Comparison of ENCODE assay signal across 19 cellular contexts in genomic region chr3:152445227-152445626, GRCh38.
DNase-seq lines count a peak whose midpoint lies in the region; ATAC-seq and TF ChIP-seq lines count a peak whose summit lies in the region.
"Had no signal": no experiment of that assay in that cellular context is flagged by ENCODE, and none has a peak within 500 bp of the region (broad histone marks: within the 10 kb centered on the region; RNA-seq: fewer than 3 reads in every experiment).

No MANE protein-coding gene starts in this region.

- ATAC-seq in CD4-positive, CD25-positive, alpha-beta regulatory T cell (ENCODE audit: low read depth in 2 of 2), result no peak
- no peak for ATAC-seq in HG03460 (IDR thresholded peaks at IDR 0.05; ENCODE audit: unreplicated experiment)
- ATAC-seq in mucosa of descending colon, result no peak
- ATAC-seq: GM12878 had no signal

- H3K27me3 ChIP-seq in CD4-positive, CD25-positive, alpha-beta regulatory T cell (ENCODE audit: control insufficient read depth, insufficient read depth, low read length), result no peaks in the 10 kb centered on the region
- H3K27me3 ChIP-seq in dorsolateral prefrontal cortex, result no peaks in the 10 kb centered on the region
- H3K27me3 ChIP-seq: BLaER1 had no signal

- peaks cover 56% of the 10 kb centered on the region for H3K36me3 ChIP-seq in CD4-positive, CD25-positive, alpha-beta regulatory T cell (ENCODE audit: control insufficient read depth, insufficient read depth, low read length)
- no peaks in the 10 kb centered on the region for H3K36me3 ChIP-seq in mucosa of descending colon (ENCODE audit: low read depth)
- H3K36me3 ChIP-seq: WERI-Rb-1 had no signal

- H3K4me3 ChIP-seq in CD4-positive, CD25-positive, alpha-beta regulatory T cell (ENCODE audit: low read depth, low read length), result peak overlapping the region; percentile 11
- no peak overlapping the region for H3K4me3 ChIP-seq in dorsolateral prefrontal cortex
- H3K4me3 ChIP-seq in mucosa of descending colon, result no peak overlapping the region
- H3K4me3 ChIP-seq: BLaER1, GM12878, HAP-1, lung, skin epidermis had no signal

- DNase-seq in CD4-positive, CD25-positive, alpha-beta regulatory T cell, result no peak
- DNase-seq in Calu3, result no peak
- no peak for DNase-seq in dorsolateral prefrontal cortex
- no peak for DNase-seq in neural crest cell (ENCODE audit: low read depth, low spot score)
- DNase-seq in mucosa of descending colon, result no peak
- no peak for DNase-seq in NCI-H187 (lab: John Stamatoyannopoulos, UW)
- DNase-seq: effector CD4-positive, alpha-beta T cell; Kasumi-1; NCI-H146; NCI-H510A; nucleus accumbens; OCI-M1; WERI-Rb-1 had no signal

- no TSS peak for BruUV-seq in Calu3 (replicated peaks; lab: Mats Ljungman, UMichigan)

- H3K9me3 ChIP-seq in CD4-positive, CD25-positive, alpha-beta regulatory T cell (ENCODE audit: control insufficient read depth in 2 of 2, low read length in 2 of 2), result no peaks in the 10 kb centered on the region
- no peaks in the 10 kb centered on the region for H3K9me3 ChIP-seq in mucosa of descending colon
- H3K9me3 ChIP-seq: BLaER1, HAP-1 had no signal

- CTCF ChIA-PET in Calu3 (lab: Charles Lee), result no interaction called here

- no peak for TF ChIP-seq CTCF in Calu3 (IDR thresholded peaks at IDR 0.05; ENCODE audit: unreplicated experiment)
- TF ChIP-seq CTCF in dorsolateral prefrontal cortex (IDR thresholded peaks at IDR 0.05 in 54 of 56, conservative IDR thresholded peaks at IDR 0.05 in 2 of 56; ENCODE audit: low read depth in 1 of 56, partially characterized antibody in 56 of 56), result no peak
- TF ChIP-seq CTCF in neural crest cell (conservative IDR thresholded peaks at IDR 0.05), result no peak
- no peak for TF ChIP-seq CTCF in mucosa of descending colon (IDR thresholded peaks at IDR 0.05)

- H3K4me3 Mint-ChIP-seq in CD4-positive, CD25-positive, alpha-beta regulatory T cell, result peak overlapping the region in 3 of 4 donors; percentile 2 to 67 (median 8)
- H3K4me3 Mint-ChIP-seq in Calu3 (ENCODE audit: low read depth, unreplicated experiment) (no peak overlapping the region), neural crest cell (no peak overlapping the region)

- H3K27ac ChIP-seq in CD4-positive, CD25-positive, alpha-beta regulatory T cell (ENCODE audit: insufficient read depth, low read length, poor library complexity, severe bottlenecking), result peak overlapping the region; percentile 5
- peak overlapping the region in 39 of 59 donors; percentile 2 to 78 (median 46) for H3K27ac ChIP-seq in dorsolateral prefrontal cortex
- H3K27ac ChIP-seq: BLaER1, WERI-Rb-1 had no signal

- H3K4me1 Mint-ChIP-seq in CD4-positive, CD25-positive, alpha-beta regulatory T cell, result peaks cover 46 to 74% (median 62%) of the 10 kb centered on the region in 4 donors
- H3K4me1 Mint-ChIP-seq in Calu3 (ENCODE audit: low read depth, unreplicated experiment) (peaks cover 11% of the 10 kb centered on the region), neural crest cell (peaks cover 22% of the 10 kb centered on the region)

- H3K36me3 Mint-ChIP-seq in CD4-positive, CD25-positive, alpha-beta regulatory T cell, result peaks cover 22% of the 10 kb centered on the region
- H3K36me3 Mint-ChIP-seq in Calu3 (ENCODE audit: insufficient read depth, unreplicated experiment) (peaks cover 11% of the 10 kb centered on the region), neural crest cell (ENCODE audit: low read depth) (peaks cover 6% of the 10 kb centered on the region)

- H3K4me1 ChIP-seq in CD4-positive, CD25-positive, alpha-beta regulatory T cell (ENCODE audit: control insufficient read depth, insufficient read depth, low read length, poor library complexity, severe bottlenecking), result peaks cover 66% of the 10 kb centered on the region
- H3K4me1 ChIP-seq in mucosa of descending colon (ENCODE audit: low read depth), result peaks cover 7% of the 10 kb centered on the region

- H3K27ac Mint-ChIP-seq in CD4-positive, CD25-positive, alpha-beta regulatory T cell, result peak overlapping the region; percentile 7 to 74 (median 31)
- H3K27ac Mint-ChIP-seq in Calu3 (ENCODE audit: unreplicated experiment), result peak overlapping the region; percentile 11
- H3K27ac Mint-ChIP-seq in neural crest cell (ENCODE audit: unreplicated experiment), result peak overlapping the region; percentile 23

- H3K27me3 Mint-ChIP-seq in CD4-positive, CD25-positive, alpha-beta regulatory T cell, result no peaks in the 10 kb centered on the region
- H3K27me3 Mint-ChIP-seq in Calu3 (ENCODE audit: unreplicated experiment), result no peaks in the 10 kb centered on the region
- H3K27me3 Mint-ChIP-seq in neural crest cell (ENCODE audit: low read depth), result no peaks in the 10 kb centered on the region

- intact Hi-C loops in Calu3 (cut with micrococcal nuclease; ENCODE audit: unreplicated experiment) (loop anchor here (2.0 to 10.0 kb wide), 4 partner anchors 140 to 590 kb away; no protein-coding TSS in a partner anchor), dorsolateral prefrontal cortex (cut with DNase I) (loop anchor here (2.0 to 10.0 kb wide), 4 partner anchors 60 to 218 kb away; partner anchors contain the start of gene MBNL1 (in 1 of the 2)), mucosa of descending colon (cut with DNase I, micrococcal nuclease) (loop anchor here in 1 of 2 donors (10.0 kb wide), 1 partner anchor 370 kb away; no protein-coding TSS in a partner anchor)

- H3K9me3 Mint-ChIP-seq in CD4-positive, CD25-positive, alpha-beta regulatory T cell, result no peaks in the 10 kb centered on the region
- H3K9me3 Mint-ChIP-seq in Calu3 (ENCODE audit: low read depth, unreplicated experiment) (no peaks in the 10 kb centered on the region), neural crest cell (no peaks in the 10 kb centered on the region)

Comparison
In these comparisons a context has a peak if more than half of its experiments do, and no peak if none do; other contexts are left out.
1. H3K4me3 Mint-ChIP-seq: peak in CD4-positive, CD25-positive, alpha-beta regulatory T cell (3 of 4); none in Calu3 (single experiment) and neural crest cell (single experiment).
2. Peak in every context shown above with its lines, with median percentiles within 50 percentile points of each other: H3K27ac Mint-ChIP-seq.